15 cellular contexts compared by ENCODE assay signal in genomic region chr1:151342562-151342961, GRCh38. TPM values are rescaled to one million over a fixed set of nuclear protein-coding genes. Genes with fewer than 3 reads are reported as not detected.
DNase-seq lines count a peak whose midpoint lies in the region; ATAC-seq and TF ChIP-seq lines count a peak whose summit lies in the region.
"Had no signal": no experiment of that assay in that cellular context is flagged by ENCODE, and none has a peak within 500 bp of the region (broad histone marks: within the 10 kb centered on the region; RNA-seq: fewer than 3 reads in every experiment).

No MANE protein-coding gene starts in this region.

- no peak overlapping the region for H4K8ac ChIP-seq in neuronal stem cell (ENCODE audit: low read depth, low read length)

- no peaks in the 10 kb centered on the region for H3K9me3 ChIP-seq in CD4-positive, alpha-beta memory T cell (ENCODE audit: control insufficient read depth in 1 of 2, low read length in 2 of 2)
- H3K9me3 ChIP-seq in neuronal stem cell (replicated peaks in 1 of 2; ENCODE audit: control insufficient read depth in 2 of 2, insufficient read depth in 1 of 2, low read depth in 1 of 2, low read length in 2 of 2): no peaks in the 10 kb centered on the region
- H3K9me3 ChIP-seq: tibial artery had no signal

- H2AFZ ChIP-seq in neuronal stem cell (ENCODE audit: low read length): no peak overlapping the region

- intact Hi-C loops in CD4-positive, alpha-beta memory T cell (cut with micrococcal nuclease): loop anchor here (10.0 kb wide), 1 partner anchor 268 kb away; the partner anchor contains the start of gene GABPB2

- no peak overlapping the region for H3K4me2 ChIP-seq in neuronal stem cell (ENCODE audit: insufficient read depth, low read length, poor library complexity, severe bottlenecking)

- no peak overlapping the region for H3K14ac ChIP-seq in neuronal stem cell (ENCODE audit: low read length)

- no peak overlapping the region for H3K4me3 Mint-ChIP-seq in CD4-positive, alpha-beta memory T cell
- H3K4me3 Mint-ChIP-seq in IgD-negative memory B cell (peak overlapping the region in 2 of 4 donors; percentile 46 to 47), endothelial cell (ENCODE audit: unreplicated experiment) (no peak overlapping the region)
- H3K4me3 Mint-ChIP-seq: activated T-helper 1 cell treated with anti-CD3 and anti-CD28 coated beads, Interleukin-12 subunit alpha, Interleukin-12 subunit beta, Interleukin-2, Interleukin-4 antibody, amounts not matched to agents 30 ng/mL and 10 ng/mL and 1 ng/mL, durations not matched to agents 14 hours and 24 hours and 36 hours had no signal

- no peak overlapping the region for H3K23ac ChIP-seq in neuronal stem cell (ENCODE audit: low read depth, low read length, poor library complexity)

- CTCF ChIA-PET in CD4-positive, alpha-beta memory T cell (lab: Charles Lee; ENCODE audit: partially characterized antibody): interaction anchor here (4.3 to 10.9 kb wide), 2 partner anchors 42 to 61 kb away, joined by 56 to 247 read pairs; partner anchors contain the start of gene ZNF687

- WGBS in neuronal stem cell (ENCODE audit: extremely low coverage in 2 of 2, insufficient read length in 2 of 2, insufficient replicate concordance in 1 of 2), 2 donors: no CpG with 5 or more reads among the region's 6 CpGs

- no peak overlapping the region for H2BK15ac ChIP-seq in neuronal stem cell (ENCODE audit: low read length)

- H3K27ac Mint-ChIP-seq in CD4-positive, alpha-beta memory T cell: peak overlapping the region in 6 of 7 donors; percentile 11 to 80 (median 59)
- H3K27ac Mint-ChIP-seq in IgD-negative memory B cell: peak overlapping the region in 2 of 3 donors; percentile 67 to 72
- H3K27ac Mint-ChIP-seq in endothelial cell (ENCODE audit: unreplicated experiment): peak overlapping the region; percentile 36

- DNase-seq in CD4-positive, alpha-beta memory T cell: no peak
- DNase-seq in endothelial cell (ENCODE audit: low spot score): no peak
- DNase-seq in neuronal stem cell (ENCODE audit: low spot score): no peak
- no peak for DNase-seq in activated gamma-delta T cell (lab: John Stamatoyannopoulos, UW)
- DNase-seq: activated CD4-positive, CD25-positive, alpha-beta regulatory T cell treated with anti-CD3 and anti-CD28 coated beads, Interleukin-2, amount 50 U/mL, for 72 hours; NCI-H1417; NCI-H524 treated with DMSO at 0.1 percent for 48 hours; T-helper 9 cell; tibial artery had no signal

- H3K36me3 ChIP-seq in CD4-positive, alpha-beta memory T cell (ENCODE audit: insufficient read depth, low read length): peaks cover 26% of the 10 kb centered on the region
- H3K36me3 ChIP-seq in neuronal stem cell (replicated peaks in 1 of 2; ENCODE audit: control insufficient read depth in 2 of 2, insufficient read depth in 2 of 2, low read length in 2 of 2): peaks cover 31 to 45% of the 10 kb centered on the region in 2 donors

- H3K4me3 ChIP-seq in CD4-positive, alpha-beta memory T cell (ENCODE audit: low read length in 2 of 2): no peak overlapping the region
- peak overlapping the region in 1 of 2 donors; percentile 35 for H3K4me3 ChIP-seq in neuronal stem cell (ENCODE audit: low read length in 2 of 2)
- H3K4me3 ChIP-seq: SK-N-MC, tibial artery had no signal

- no peaks in the 10 kb centered on the region for H3K27me3 Mint-ChIP-seq in CD4-positive, alpha-beta memory T cell
- H3K27me3 Mint-ChIP-seq in IgD-negative memory B cell (no peaks in the 10 kb centered on the region), endothelial cell (ENCODE audit: unreplicated experiment) (peaks cover 15% of the 10 kb centered on the region)

- no peak overlapping the region for H2BK5ac ChIP-seq in neuronal stem cell (ENCODE audit: low read length)

- no peak overlapping the region for H3K4ac ChIP-seq in neuronal stem cell (ENCODE audit: low read length)

- POLR2A ChIA-PET in CD4-positive, alpha-beta memory T cell (lab: Charles Lee; ENCODE audit: partially characterized antibody): interaction anchor here (0.9 to 3.6 kb wide), 2 partner anchors 12 to 42 kb away, joined by 3 to 27 read pairs; no protein-coding TSS in a partner anchor

- no peak for TF ChIP-seq CTCF in endothelial cell (IDR thresholded peaks at IDR 0.05; ENCODE audit: unreplicated experiment)

- H3K9ac ChIP-seq in neuronal stem cell (ENCODE audit: low read depth, low read length, poor library complexity): no peak overlapping the region

- H3K18ac ChIP-seq in neuronal stem cell (ENCODE audit: low read length): no peak overlapping the region

- no peak overlapping the region for H3K27ac ChIP-seq in CD4-positive, alpha-beta memory T cell (ENCODE audit: low read depth, low read length)
- H3K27ac ChIP-seq in neuronal stem cell (replicated peaks; ENCODE audit: low read length): no peak overlapping the region
- H3K27ac ChIP-seq: SK-N-MC, tibial artery had no signal

- no peak overlapping the region for H2BK12ac ChIP-seq in neuronal stem cell (ENCODE audit: low read length)

- peaks cover 28 to 43% (median 31%) of the 10 kb centered on the region in 4 donors for H3K4me1 Mint-ChIP-seq in CD4-positive, alpha-beta memory T cell
- peaks cover 23 to 35% (median 24%) of the 10 kb centered on the region in 3 donors for H3K4me1 Mint-ChIP-seq in IgD-negative memory B cell
- H3K4me1 Mint-ChIP-seq in endothelial cell (ENCODE audit: unreplicated experiment): peaks cover 38% of the 10 kb centered on the region

- no peaks in the 10 kb centered on the region for H3K27me3 ChIP-seq in CD4-positive, alpha-beta memory T cell (ENCODE audit: insufficient read depth, low read length)
- H3K27me3 ChIP-seq in neuronal stem cell (ENCODE audit: control insufficient read depth in 3 of 3, insufficient read depth in 3 of 3, low read depth in 1 of 3, low read length in 3 of 3): no peaks in the 10 kb centered on the region
- H3K27me3 ChIP-seq: tibial artery had no signal

- no peak overlapping the region for H2AK5ac ChIP-seq in neuronal stem cell (ENCODE audit: low read depth, low read length)

- peaks cover 6% of the 10 kb centered on the region for H3K79me1 ChIP-seq in neuronal stem cell (ENCODE audit: low read depth, low read length)

- ATAC-seq in GM21367 (IDR thresholded peaks at IDR 0.05; ENCODE audit: unreplicated experiment) (no peak), GM18868 (IDR thresholded peaks at IDR 0.05; ENCODE audit: unreplicated experiment) (no peak)
- ATAC-seq: HepG2 had no signal

- H2BK120ac ChIP-seq in neuronal stem cell (ENCODE audit: low read depth, low read length): peak overlapping the region; percentile 4

- peaks cover 29% of the 10 kb centered on the region for H3K4me1 ChIP-seq in CD4-positive, alpha-beta memory T cell (ENCODE audit: insufficient read depth, low read length)
- peaks cover 7% of the 10 kb centered on the region in 2 donors for H3K4me1 ChIP-seq in neuronal stem cell (ENCODE audit: control insufficient read depth in 2 of 2, insufficient read depth in 1 of 2, low read depth in 1 of 2, low read length in 2 of 2)

- peaks cover 25 to 49% of the 10 kb centered on the region in 2 donors for H3K36me3 Mint-ChIP-seq in CD4-positive, alpha-beta memory T cell
- H3K36me3 Mint-ChIP-seq in IgD-negative memory B cell (peaks cover 3% of the 10 kb centered on the region), endothelial cell (ENCODE audit: low read depth, unreplicated experiment) (peaks cover 32% of the 10 kb centered on the region)

- peaks cover 0 to 3% (median 0%) of the 10 kb centered on the region in 8 donors for H3K9me3 Mint-ChIP-seq in CD4-positive, alpha-beta memory T cell
- H3K9me3 Mint-ChIP-seq in IgD-negative memory B cell (no peaks in the 10 kb centered on the region), endothelial cell (ENCODE audit: unreplicated experiment) (no peaks in the 10 kb centered on the region)
- H3K9me3 Mint-ChIP-seq: activated T-helper 1 cell treated with anti-CD3 and anti-CD28 coated beads, Interleukin-12 subunit alpha, Interleukin-12 subunit beta, Interleukin-2, Interleukin-4 antibody, amounts not matched to agents 30 ng/mL and 10 ng/mL and 1 ng/mL, durations not matched to agents 14 hours and 24 hours and 36 hours had no signal

- H4K91ac ChIP-seq in neuronal stem cell (ENCODE audit: low read depth, low read length, poor library complexity): no peak overlapping the region

RNA-seq across cellular contexts. Expression of gene RFX5, which starts 4.5 kb away (rescaled TPM):
- 10 to 100 TPM; 56.3 to 64.3 TPM for total RNA-seq in CD4-positive, alpha-beta memory T cell
- polyA plus RNA-seq in CD4-positive, alpha-beta memory T cell: 10 to 100 TPM; 32.1 to 33.6 TPM
- polyA plus RNA-seq in IgD-negative memory B cell: 106 TPM
- 51.6 TPM for total RNA-seq in endothelial cell (ENCODE audit: unreplicated experiment)
- polyA plus RNA-seq in neuronal stem cell (2013, experiment 1 of 2): 62.7 TPM
- polyA plus RNA-seq in neuronal stem cell (2013, experiment 2 of 2): 61.3 TPM

RNA-seq across cellular contexts. Expression of gene PI4KB, which starts 15.3 kb away (rescaled TPM):
- 10 to 100 TPM; 87.2 to 97.4 TPM for total RNA-seq in CD4-positive, alpha-beta memory T cell
- 10 to 100 TPM; 56.6 to 68.8 TPM for polyA plus RNA-seq in CD4-positive, alpha-beta memory T cell
- polyA plus RNA-seq in IgD-negative memory B cell: 67.9 TPM
- 50.3 TPM for total RNA-seq in endothelial cell (ENCODE audit: unreplicated experiment)
- 22.4 TPM for polyA plus RNA-seq in neuronal stem cell (2013, experiment 1 of 2)
- polyA plus RNA-seq in neuronal stem cell (2013, experiment 2 of 2): 20.7 TPM

RNA-seq across cellular contexts. Expression of gene SELENBP1, which starts 29.9 kb away (rescaled TPM):
- not detected for total RNA-seq in CD4-positive, alpha-beta memory T cell
- polyA plus RNA-seq in CD4-positive, alpha-beta memory T cell: not detected
- polyA plus RNA-seq in IgD-negative memory B cell: not detected
- 15.6 TPM for total RNA-seq in endothelial cell (ENCODE audit: unreplicated experiment)
- polyA plus RNA-seq in neuronal stem cell (2013, experiment 1 of 2): 35.5 TPM
- 34.7 TPM for polyA plus RNA-seq in neuronal stem cell (2013, experiment 2 of 2)
- total RNA-seq: activated T-helper 1 cell treated with anti-CD3 and anti-CD28 coated beads, Interleukin-12 subunit alpha, Interleukin-12 subunit beta, Interleukin-2, Interleukin-4 antibody, amounts not matched to agents 30 ng/mL and 10 ng/mL and 1 ng/mL, durations not matched to agents 14 hours and 24 hours and 36 hours had no signal

RNA-seq across cellular contexts. Expression of gene PSMB4, which starts 56.8 kb away (rescaled TPM):
- total RNA-seq in CD4-positive, alpha-beta memory T cell: 100 to 1,000 TPM; 189 to 202 TPM
- 10 to 100 TPM; 68.2 to 85.7 TPM for polyA plus RNA-seq in CD4-positive, alpha-beta memory T cell
- polyA plus RNA-seq in IgD-negative memory B cell: 69.1 TPM
- 322 TPM for total RNA-seq in endothelial cell (ENCODE audit: unreplicated experiment)
- 341 TPM for polyA plus RNA-seq in neuronal stem cell (2013, experiment 1 of 2)
- 334 TPM for polyA plus RNA-seq in neuronal stem cell (2013, experiment 2 of 2)

Comparison
In these comparisons a context has a peak if more than half of its experiments do, and no peak if none do; other contexts are left out.
1. RNA of gene SELENBP1, which starts 29.9 kb away (total RNA-seq): 15.6 TPM in endothelial cell (single experiment); not detected in CD4-positive, alpha-beta memory T cell; every median in the first group is over 10 times any median in the second.
2. Peak in every context shown above with its lines, with median percentiles within 50 percentile points of each other: H3K27ac Mint-ChIP-seq.